23 cellular contexts compared by ENCODE assay signal in the genomic region with DNA sequence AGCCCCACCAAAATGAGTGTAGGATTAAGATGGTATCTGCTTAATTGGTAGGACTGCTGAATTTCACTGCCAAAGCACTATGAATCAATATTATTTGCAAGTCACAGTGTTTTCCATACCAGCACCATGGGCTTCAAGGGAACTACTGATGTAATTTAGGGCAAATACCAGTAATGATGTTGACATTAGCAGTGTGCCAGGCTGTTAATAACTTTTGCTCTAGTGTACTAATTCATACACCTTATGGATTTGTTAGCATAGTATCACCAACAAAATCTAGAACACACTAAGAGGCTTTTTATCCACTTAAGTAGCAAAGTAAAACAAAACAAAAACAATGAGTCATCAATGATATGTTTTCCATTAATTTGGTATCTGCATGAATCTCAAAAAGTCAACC.
DNase-seq lines count a peak whose midpoint lies in the region; ATAC-seq and FAIRE-seq lines count a peak whose summit lies in the region.
"Had no signal": no experiment of that assay in that cellular context is flagged by ENCODE, and none has a peak within 500 bp of the region (broad histone marks: within the 10 kb centered on the region; RNA-seq: fewer than 3 reads in every experiment).

No MANE protein-coding gene starts in this region.

- FAIRE-seq in islet of Langerhans (lab: Jason Lieb, UNC), result peak; percentile 82
- FAIRE-seq: GM12878 had no signal

- no peak for ATAC-seq in GM21360 (IDR thresholded peaks at IDR 0.05; ENCODE audit: unreplicated experiment)
- ATAC-seq: GM12878 had no signal

- DNase-seq in NCI-H1417 (lab: John Stamatoyannopoulos, UW), result peak in 2 of 3 experiments; percentile 21 to 72
- no peak for DNase-seq in NCI-H1417 treated with DMSO at 0.1 percent for 48 hours (lab: John Stamatoyannopoulos, UW)
- DNase-seq in NCI-H1105 treated with DMSO at 0.1 percent for 48 hours (lab: John Stamatoyannopoulos, UW), result peak; percentile 81
- peak; percentile 78 for DNase-seq in NCI-H748 (lab: John Stamatoyannopoulos, UW; ENCODE audit: unreplicated experiment)
- no peak for DNase-seq in GOT3 (lab: John Stamatoyannopoulos, UW)
- DNase-seq in NK-92 treated with Interleukin-12 subunit alpha and Interleukin-12 subunit beta, amount 100 ng/mL, for 24 hours (lab: John Stamatoyannopoulos, UW), result no peak
- DNase-seq: Caco-2; CD4-positive, alpha-beta T cell; DMS53; EL; GM23248; HCEC 1CT; Karpas-422; MG63; NCI-H1048; NCI-H187 treated with DMSO at 0.1 percent for 48 hours; NCI-H345; NCI-H526 treated with DMSO at 0.1 percent for 48 hours; PC-9; T-helper 2 cell had no signal

Comparison
In these comparisons a context has a peak if more than half of its experiments do, and no peak if none do; other contexts are left out.
1. DNase-seq: peak in NCI-H1417 (2 of 3), NCI-H1105 treated with DMSO at 0.1 percent for 48 hours (single experiment) and NCI-H748 (single experiment); none in NCI-H1417 treated with DMSO at 0.1 percent for 48 hours (single experiment), GOT3 (single experiment) and NK-92 treated with Interleukin-12 subunit alpha and Interleukin-12 subunit beta, amount 100 ng/mL, for 24 hours (single experiment).